28 cellular contexts compared by ENCODE assay signal in the genomic region with DNA sequence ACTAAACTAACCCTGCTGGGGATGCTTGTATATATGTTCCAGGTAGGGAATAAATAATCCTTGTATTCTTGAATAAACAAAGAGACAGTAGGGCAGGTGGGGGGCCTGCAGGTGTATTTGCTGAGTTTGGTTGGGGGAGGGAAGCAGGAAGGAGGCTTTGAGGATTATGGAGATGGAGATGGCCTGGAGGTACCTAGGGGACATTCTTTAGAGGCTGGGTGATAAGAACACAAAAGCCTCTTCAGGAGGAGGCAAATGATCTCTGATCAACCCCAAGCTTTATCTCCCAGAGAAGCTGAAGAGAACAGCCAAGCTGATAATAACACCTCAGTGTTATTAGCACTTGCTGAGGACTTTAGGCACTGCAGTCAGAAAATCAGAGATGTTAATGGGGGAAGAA.
DNase-seq lines count a peak whose midpoint lies in the region; ATAC-seq, FAIRE-seq and TF ChIP-seq lines count a peak whose summit lies in the region.
"Had no signal": no experiment of that assay in that cellular context is flagged by ENCODE, and none has a peak within 500 bp of the region (broad histone marks: within the 10 kb centered on the region; RNA-seq: fewer than 3 reads in every experiment).

No MANE protein-coding gene starts in this region.

- no peak overlapping the region for H3K9ac ChIP-seq in HepG2 (ENCODE audit: insufficient read depth, low read depth, low read length)
- no peak overlapping the region for H3K9ac ChIP-seq in H1 (replicated peaks in 1 of 4; ENCODE audit: extremely low read depth in 1 of 4, low read depth in 3 of 4, low read length in 3 of 4)
- no peak overlapping the region for H3K9ac ChIP-seq in trophoblast cell (ENCODE audit: low read length)
- H3K9ac ChIP-seq: BLaER1 had no signal

- H2AFZ ChIP-seq in HepG2 (ENCODE audit: low read length): no peak overlapping the region
- H2AFZ ChIP-seq in H1 (ENCODE audit: low read length): no peak overlapping the region
- H2AFZ ChIP-seq in trophoblast cell (ENCODE audit: insufficient read depth, low read length, poor library complexity): no peak overlapping the region
- H2AFZ ChIP-seq: PC-9 had no signal

- ATAC-seq in HepG2 (no peak), right lobe of liver (no peak), HG03520 (IDR thresholded peaks at IDR 0.05; ENCODE audit: unreplicated experiment) (no peak), GM19395 (IDR thresholded peaks at IDR 0.05; ENCODE audit: unreplicated experiment) (no peak)
- ATAC-seq: foreskin keratinocyte, GM12878, left lung, Right ventricle myocardium inferior, SK-N-SH treated with all-trans-retinoic acid at 6 μM for 48 hours, T-helper 17 cell had no signal

- H4K20me1 ChIP-seq in HepG2 (ENCODE audit: insufficient read depth, low read length): no peaks in the 10 kb centered on the region
- no peaks in the 10 kb centered on the region for H4K20me1 ChIP-seq in H1 (replicated peaks in 1 of 2; ENCODE audit: control insufficient read depth in 1 of 2, insufficient read depth in 2 of 2, low read length in 2 of 2)

- H3K79me2 ChIP-seq in HepG2 (ENCODE audit: insufficient read depth, low read length) (no peaks in the 10 kb centered on the region), H1 (ENCODE audit: control insufficient read depth in 1 of 2, insufficient read depth in 2 of 2, low read length in 2 of 2) (no peaks in the 10 kb centered on the region), trophoblast cell (ENCODE audit: control insufficient read depth, insufficient read depth, low read length, poor library complexity) (no peaks in the 10 kb centered on the region)

- H3K23ac ChIP-seq in H1 (ENCODE audit: insufficient read length) (no peak overlapping the region), trophoblast cell (ENCODE audit: low read length) (no peak overlapping the region)

- CTCF ChIA-PET in HepG2 (lab: Yijun Ruan, JAX; ENCODE audit: low intra/inter-chr PET ratio, low total read pairs): no interaction called here
- CTCF ChIA-PET in H1 (lab: Charles Lee; ENCODE audit: partially characterized antibody): interaction anchor here (0.7 to 1.2 kb wide), 9 partner anchors 9 to 199 kb away, joined by 3 to 4 read pairs (median 3); no protein-coding TSS in a partner anchor

- H3K4me1 ChIP-seq in HepG2 (ENCODE audit: insufficient read depth, low read length) (peaks cover 88% of the 10 kb centered on the region), right lobe of liver (peaks cover 0 to 11% (median 1%) of the 10 kb centered on the region in 4 donors), H1 (replicated peaks in 1 of 4; ENCODE audit: control insufficient read depth in 3 of 4, insufficient read depth in 4 of 4, low read length in 3 of 4) (peaks cover 4 to 17% (median 7%) of the 10 kb centered on the region in 4 experiments; a peak in 5 of 7 replicates), trophoblast cell (ENCODE audit: control insufficient read depth in 1 of 2, insufficient read depth in 2 of 2, low read length in 2 of 2) (peaks cover 2 to 8% of the 10 kb centered on the region in 2 experiments)
- H3K4me1 ChIP-seq: foreskin keratinocyte, suprapubic skin had no signal

- H2BK120ac ChIP-seq in H1 (replicated peaks; ENCODE audit: low read depth, low read length) (no peak overlapping the region), trophoblast cell (ENCODE audit: insufficient read depth, low read length, poor library complexity) (no peak overlapping the region)

- in situ Hi-C loops in HepG2 (cut with HindIII; ENCODE audit: extremely low pct_ligation_motif_present, low pct_unique_long_range_greater_than_20kb): no loop called here

- POLR2A ChIA-PET in HepG2 (lab: Yijun Ruan, JAX): no interaction called here
- POLR2A ChIA-PET in H1 (lab: Charles Lee; ENCODE audit: partially characterized antibody): no interaction called here

- H3K18ac ChIP-seq in H1 (ENCODE audit: extremely low read depth, low read length) (0 out of 2 replicates have a peak overlapping the region, but pooled peaks have one; percentile 36), trophoblast cell (ENCODE audit: low read length) (no peak overlapping the region)

- H3K4me2 ChIP-seq in HepG2 (ENCODE audit: low read depth, low read length) (no peak overlapping the region), H1 (ENCODE audit: insufficient read depth in 1 of 2, low read depth in 2 of 2, low read length in 2 of 2) (peak overlapping the region; percentile 23 to 50; a peak in 2 of 4 replicates), trophoblast cell (ENCODE audit: low read length) (no peak overlapping the region)
- H3K4me2 ChIP-seq: BLaER1, PC-9 had no signal

- H3K56ac ChIP-seq in H1 (replicated peaks; ENCODE audit: insufficient read length, low read depth, low read length): no peak overlapping the region

- TF ChIP-seq RAD21 in HepG2 (CRISPR knock-in tag; IDR thresholded peaks at IDR 0.05) (no peak), H1 (IDR thresholded peaks at IDR 0.05 in 1 of 2, conservative IDR thresholded peaks at IDR 0.05 in 1 of 2; ENCODE audit: low read depth in 2 of 2, low read length in 2 of 2) (peak in 1 of 2 experiments; percentile 11; a peak in 1 of 4 replicates)

- H3K27me3 ChIP-seq in HepG2 (ENCODE audit: control insufficient read depth in 1 of 2, insufficient read depth in 2 of 2, low read length in 2 of 2) (no peaks in the 10 kb centered on the region), right lobe of liver (no peaks in the 10 kb centered on the region), H1 (replicated peaks in 1 of 4; ENCODE audit: control insufficient read depth in 3 of 4, extremely low read depth in 1 of 4, insufficient read depth in 3 of 4, low read length in 3 of 4) (no peaks in the 10 kb centered on the region; a peak in 1 of 7 replicates), trophoblast cell (ENCODE audit: insufficient read depth, low read length) (no peaks in the 10 kb centered on the region)
- H3K27me3 ChIP-seq: BLaER1, esophagus muscularis mucosa, foreskin keratinocyte, left lung, sigmoid colon, suprapubic skin had no signal

- H3K23me2 ChIP-seq in H1 (ENCODE audit: low read depth, low read length): no peaks in the 10 kb centered on the region

- H4K5ac ChIP-seq in H1 (ENCODE audit: insufficient read length, low read depth, low read length): no peak overlapping the region

- no peak for FAIRE-seq in HepG2 (lab: Jason Lieb, UNC)
- FAIRE-seq in H1 (lab: Jason Lieb, UNC): peak; percentile 62
- FAIRE-seq: GM12878, islet of Langerhans, urothelium cell line had no signal

- H3K79me1 ChIP-seq in H1 (ENCODE audit: low read depth, low read length) (no peaks in the 10 kb centered on the region), trophoblast cell (ENCODE audit: low read length) (no peaks in the 10 kb centered on the region)

- H3K27ac ChIP-seq in HepG2 (ENCODE audit: extremely low read length, insufficient read depth, low read length): no peak overlapping the region
- H3K27ac ChIP-seq in right lobe of liver: no peak overlapping the region
- H3K27ac ChIP-seq in H1 (ENCODE audit: low read depth, low read length): no peak overlapping the region
- H3K27ac ChIP-seq in trophoblast cell (ENCODE audit: low read depth, low read length): no peak overlapping the region
- H3K27ac ChIP-seq: BLaER1, esophagus muscularis mucosa, foreskin keratinocyte, left lung, PC-9, sigmoid colon, suprapubic skin had no signal

- no peak overlapping the region for H4K91ac ChIP-seq in H1 (replicated peaks; ENCODE audit: insufficient read length, low read length)
- no peak overlapping the region for H4K91ac ChIP-seq in trophoblast cell (ENCODE audit: low read depth, low read length)

- H2BK20ac ChIP-seq in H1 (ENCODE audit: low read length): no peak overlapping the region

- TF ChIP-seq CTCF in HepG2 (CRISPR knock-in tag; IDR thresholded peaks at IDR 0.05) (no peak), right lobe of liver (IDR thresholded peaks at IDR 0.05) (no peak), H1 (IDR thresholded peaks at IDR 0.05; ENCODE audit: control extremely low read depth in 1 of 3, insufficient read depth in 1 of 3, low read depth in 1 of 3, low read length in 3 of 3) (no peak)

- BruUV-seq in HepG2 (replicated peaks; lab: Mats Ljungman, UMichigan): no TSS peak

- H3K4me3 ChIP-seq in HepG2 (replicated peaks in 1 of 3; ENCODE audit: insufficient read depth in 1 of 3, low read depth in 2 of 3, low read length in 3 of 3) (no peak overlapping the region), right lobe of liver (no peak overlapping the region), H1 (ENCODE audit: extremely low read depth in 1 of 4, insufficient read depth in 2 of 4, low read depth in 3 of 4, low read length in 4 of 4) (peak overlapping the region in 1 of 4 experiments; percentile 5; a peak in 1 of 8 replicates), trophoblast cell (ENCODE audit: low read depth, low read length) (no peak overlapping the region)
- H3K4me3 ChIP-seq: BLaER1, esophagus muscularis mucosa, GM12878, left lung, PC-9, sigmoid colon, suprapubic skin had no signal

- H2BK12ac ChIP-seq in H1 (ENCODE audit: low read depth, low read length) (no peak overlapping the region), trophoblast cell (ENCODE audit: low read length) (peak overlapping the region; percentile 9)

- no peak overlapping the region for H2BK15ac ChIP-seq in H1 (ENCODE audit: low read length)

- no peak overlapping the region for H3K14ac ChIP-seq in H1 (ENCODE audit: insufficient read length)
- H3K14ac ChIP-seq in trophoblast cell (ENCODE audit: low read length): no peak overlapping the region

- H3K9me3 ChIP-seq in HepG2 (ENCODE audit: low read length): no peaks in the 10 kb centered on the region
- no peaks in the 10 kb centered on the region for H3K9me3 ChIP-seq in right lobe of liver
- no peaks in the 10 kb centered on the region for H3K9me3 ChIP-seq in H1 (ENCODE audit: insufficient read depth in 2 of 2, low read depth in 1 of 2, low read length in 1 of 2)
- peaks cover 2% of the 10 kb centered on the region for H3K9me3 ChIP-seq in trophoblast cell (ENCODE audit: insufficient read depth, low read depth, low read length)
- H3K9me3 ChIP-seq: BLaER1, esophagus muscularis mucosa, left lung, sigmoid colon, suprapubic skin had no signal

- H2BK5ac ChIP-seq in H1 (ENCODE audit: low read depth, low read length) (no peak overlapping the region), trophoblast cell (ENCODE audit: low read depth, low read length, poor library complexity) (no peak overlapping the region)

- no peak overlapping the region for H4K8ac ChIP-seq in H1 (ENCODE audit: extremely low read depth, insufficient read depth, low read length)
- no peak overlapping the region for H4K8ac ChIP-seq in trophoblast cell (ENCODE audit: low read depth, low read length)

- TF ChIP-seq EP300 in HepG2 (IDR thresholded peaks at IDR 0.05; ENCODE audit: low read depth in 2 of 2, low read length in 2 of 2): no peak; a peak in 1 of 4 replicates
- no peak for TF ChIP-seq EP300 in HepG2 (CRISPR knock-in tag; IDR thresholded peaks at IDR 0.05; ENCODE audit: borderline replicate concordance)
- peak in 1 of 2 experiments; percentile 46; a peak in 1 of 3 replicates for TF ChIP-seq EP300 in H1 (IDR thresholded peaks at IDR 0.05; ENCODE audit: borderline replicate concordance in 1 of 2, low read depth in 2 of 2, low read length in 2 of 2)

- H4K12ac ChIP-seq in trophoblast cell (ENCODE audit: low read depth, low read length): no peak overlapping the region

- no peak for TF ChIP-seq POLR2A in HepG2 (IDR thresholded peaks at IDR 0.05; ENCODE audit: insufficient read depth in 1 of 2, low read depth in 2 of 2, low read length in 2 of 2)
- TF ChIP-seq POLR2A in right lobe of liver (IDR thresholded peaks at IDR 0.05): no peak
- no peak for TF ChIP-seq POLR2A in H1 (IDR thresholded peaks at IDR 0.05; ENCODE audit: control extremely low read depth in 1 of 2, low read depth in 2 of 2, low read length in 2 of 2)

- H2AK5ac ChIP-seq in H1 (ENCODE audit: low read depth, low read length) (no peak overlapping the region), trophoblast cell (ENCODE audit: low read length) (no peak overlapping the region)

- H3K36me3 ChIP-seq in HepG2 (replicated peaks in 1 of 2; ENCODE audit: control insufficient read depth in 1 of 2, insufficient read depth in 2 of 2, low read length in 2 of 2) (no peaks in the 10 kb centered on the region), right lobe of liver (no peaks in the 10 kb centered on the region), H1 (ENCODE audit: control insufficient read depth in 2 of 4, insufficient read depth in 4 of 4, low read length in 3 of 4) (no peaks in the 10 kb centered on the region), trophoblast cell (ENCODE audit: control insufficient read depth in 1 of 2, insufficient read depth in 2 of 2, low read length in 2 of 2) (peaks cover 0 to 2% of the 10 kb centered on the region in 2 experiments)
- H3K36me3 ChIP-seq: esophagus muscularis mucosa, left lung, sigmoid colon, suprapubic skin had no signal

- no peak for DNase-seq in HepG2 (ENCODE audit: low spot score)
- no peak for DNase-seq in right lobe of liver
- DNase-seq in NCI-H345 treated with DMSO at 0.1 percent for 48 hours (lab: John Stamatoyannopoulos, UW; ENCODE audit: unreplicated experiment): peak; percentile 75
- no peak for DNase-seq in H1 (ENCODE audit: low read depth in 1 of 2, low spot score in 2 of 2)
- no peak for DNase-seq in trophoblast cell
- no peak for DNase-seq in germinal center (ENCODE audit: low spot score)
- DNase-seq: activated CD4-positive, alpha-beta T cell treated with anti-CD3 and anti-CD28 coated beads for 4 hours; activated naive CD8-positive, alpha-beta T cell treated with anti-CD3 and anti-CD28 coated beads, Interleukin-2, amount 50 U/mL, for 24 hours; caudate nucleus; cortex of kidney; left lung; NCI-H1048; NK-92 treated with Interleukin-12 subunit alpha and Interleukin-12 subunit beta, amount 100 ng/mL, for 24 hours; PC-9; sigmoid colon; stimulated activated naive CD4-positive, alpha-beta T cell; T-helper 17 cell had no signal

- H3K4ac ChIP-seq in H1 (replicated peaks; ENCODE audit: insufficient read length, low read depth, low read length) (no peak overlapping the region), trophoblast cell (ENCODE audit: low read depth, low read length) (no peak overlapping the region)

- intact Hi-C loops in HepG2 (cut with micrococcal nuclease; ENCODE audit: unreplicated experiment) (no loop called here), right lobe of liver (cut with DNase I) (no loop called here)

Comparison
In these comparisons a context has a peak if more than half of its experiments do, and no peak if none do; other contexts are left out.
1. H3K4me2 ChIP-seq: peak in H1 (2 of 2); none in HepG2 (single experiment) and trophoblast cell (single experiment).